In genomic region chr1:82494117-82494516, GRCh38 we compare ENCODE assay signal across 11 cellular contexts.
"Had no signal": no experiment of that assay in that cellular context is flagged by ENCODE, and none has a peak within 500 bp of the region (broad histone marks: within the 10 kb centered on the region; RNA-seq: fewer than 3 reads in every experiment).

No MANE protein-coding gene starts in this region.

- H3K4me1 ChIP-seq: HAP-1 had no signal

- H2AFZ ChIP-seq: GM23248, GM23338 had no signal

- H3K4me2 ChIP-seq: GM23338 had no signal

- FAIRE-seq: H1, H54 had no signal

- H3K4me3 ChIP-seq: GM23248, GM23338, HAP-1 had no signal

- H3K9ac ChIP-seq: GM23248 had no signal

- ATAC-seq: GM23338, HCT116 had no signal

- H3K27ac ChIP-seq: GM23248 had no signal

- H3K36me3 ChIP-seq: HAP-1 had no signal

- DNase-seq: GM23248, GOT3, H7, H9, HCEC 1CT, HFFc6 had no signal
